ENCODE assay signal across 21 cellular contexts in the genomic region with DNA sequence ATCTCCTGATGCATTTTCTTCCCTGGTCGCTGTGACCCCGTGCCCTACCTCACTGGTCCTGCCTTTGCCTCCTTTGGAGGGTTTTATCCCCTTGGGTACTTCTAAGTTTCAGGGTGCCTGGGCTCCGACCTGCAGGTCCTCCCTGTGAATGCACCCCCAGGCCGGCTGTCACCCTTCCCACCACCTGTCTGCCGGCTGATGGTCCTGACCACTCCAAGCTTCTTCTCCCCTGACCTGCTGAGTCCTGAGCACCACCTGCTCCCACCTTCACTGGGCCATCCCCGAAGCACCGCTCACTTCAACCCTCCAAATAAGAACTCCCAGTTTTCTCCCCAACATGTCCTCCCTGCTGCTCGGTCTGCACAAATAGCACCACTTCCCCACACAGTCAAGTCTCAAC. TPM values are rescaled to one million over a fixed set of nuclear protein-coding genes. Genes with fewer than 3 reads are reported as not detected.
"Had no signal": no experiment of that assay in that cellular context is flagged by ENCODE, and none has a peak within 500 bp of the region (broad histone marks: within the 10 kb centered on the region; RNA-seq: fewer than 3 reads in every experiment).

No MANE protein-coding gene starts in this region.

- ATAC-seq: activated CD8-positive, alpha-beta T cell treated with anti-CD3 and anti-CD28 coated beads, Interleukin-2, amount 10 ng/mL, durations not matched to agents 7 days and 5 days; foreskin keratinocyte; left ventricle myocardium superior; sciatic nerve; T-cell had no signal

- H3K36me3 ChIP-seq: adrenal gland, ascending aorta, brain microvascular endothelial cell, upper lobe of left lung, WERI-Rb-1 had no signal

- H3K9me3 ChIP-seq: adrenal gland, ascending aorta, testis, upper lobe of left lung had no signal

- H3K27me3 ChIP-seq: adrenal gland, ascending aorta, brain microvascular endothelial cell, foreskin keratinocyte, testis, upper lobe of left lung had no signal

- DNase-seq: activated CD4-positive, alpha-beta T cell treated with anti-CD3 and anti-CD28 coated beads for 1 hour; activated CD4-positive, alpha-beta T cell treated with anti-CD3 and anti-CD28 coated beads, Interleukin-2, amount 50 U/mL, for 1 hour; activated CD8-positive, alpha-beta T cell treated with anti-CD3 and anti-CD28 coated beads, Interleukin-2, amount 10 ng/mL, durations not matched to agents 7 days and 5 days; activated gamma-delta T cell treated with Interleukin-2 at 50 U/mL for 16 hours; brain microvascular endothelial cell; caudate nucleus; effector memory CD4-positive, alpha-beta T cell; kidney glomerular epithelial cell; left ventricle myocardium superior; small intestine; stimulated activated CD4-positive, alpha-beta T cell treated with anti-CD3 and anti-CD28 coated beads, Interleukin-15, amount 100 ng/mL, for 24 hours; stimulated activated naive CD4-positive, alpha-beta T cell; T-cell; testis; upper lobe of left lung; WERI-Rb-1 had no signal

- H3K4me3 Mint-ChIP-seq: activated CD8-positive, alpha-beta T cell treated with anti-CD3 and anti-CD28 coated beads, Interleukin-2, amount 10 ng/mL, durations not matched to agents 7 days and 5 days; activated naive CD8-positive, alpha-beta T cell; T-cell had no signal

- H3K27ac ChIP-seq: adrenal gland, ascending aorta, brain microvascular endothelial cell, foreskin keratinocyte, testis, upper lobe of left lung, WERI-Rb-1 had no signal

- H3K27me3 Mint-ChIP-seq: activated naive CD8-positive, alpha-beta T cell had no signal

- H3K9me3 Mint-ChIP-seq: T-cell had no signal

- H3K27ac Mint-ChIP-seq: activated CD8-positive, alpha-beta T cell treated with anti-CD3 and anti-CD28 coated beads, Interleukin-2, amount 10 ng/mL, durations not matched to agents 7 days and 5 days; activated naive CD8-positive, alpha-beta T cell; T-cell had no signal

- H3K36me3 Mint-ChIP-seq: activated naive CD8-positive, alpha-beta T cell; T-cell had no signal

- H3K4me3 ChIP-seq: adrenal gland, ascending aorta, testis, upper lobe of left lung had no signal

RNA-seq across cellular contexts. Expression of gene TNS3, which starts 33.4 kb away (rescaled TPM):
- total RNA-seq: activated CD8-positive, alpha-beta T cell treated with anti-CD3 and anti-CD28 coated beads, Interleukin-2, amount 10 ng/mL, durations not matched to agents 7 days and 5 days had no signal
